1 cellular context compared by ENCODE assay signal in the genomic region with DNA sequence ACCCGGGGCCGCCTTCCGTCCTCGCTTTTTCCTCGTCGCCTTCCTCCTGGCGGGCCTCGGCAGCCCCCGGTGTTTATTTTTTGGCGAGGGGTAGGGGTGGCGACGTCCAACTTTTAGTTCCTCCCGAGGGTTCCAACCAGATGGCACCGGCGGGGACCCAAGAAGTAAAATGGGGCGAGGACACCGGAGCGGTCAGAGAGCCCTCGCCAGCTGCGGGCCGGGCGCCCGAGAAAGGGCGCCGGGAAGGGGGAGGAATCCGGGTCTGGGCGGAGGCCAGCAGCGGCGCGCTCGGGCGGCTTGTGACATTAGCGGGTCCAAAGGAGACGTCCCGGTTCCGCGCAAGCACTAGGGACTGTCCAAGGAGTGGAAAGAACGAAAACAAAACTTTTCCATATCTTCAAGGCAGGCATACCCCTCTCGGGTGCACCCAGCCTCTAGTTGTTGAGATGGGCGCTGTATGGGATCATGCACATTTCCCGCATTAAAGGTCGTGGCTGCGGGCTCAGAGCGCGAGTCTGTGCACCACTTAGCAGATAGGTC.
TF ChIP-seq lines count a peak whose summit lies in the region.

No MANE protein-coding gene starts in this region.

TF ChIP-seq in endothelial cell of umbilical vein, 7 proteins besides CTCF, POLR2A, EP300 and RAD21 (continued from another document):
- TF ChIP-seq POLR2AphosphoS5 (IDR thresholded peaks at IDR 0.05; ENCODE audit: insufficient read depth, low read depth, low read length) (no peak), JUN (IDR thresholded peaks at IDR 0.05; ENCODE audit: borderline replicate concordance, insufficient read depth, insufficient read length, low read depth) (no peak), MAX (IDR thresholded peaks at IDR 0.05; ENCODE audit: insufficient read depth, insufficient read length) (no peak), GATA2 (IDR thresholded peaks at IDR 0.05; ENCODE audit: insufficient read depth, insufficient read length, low read depth, low read length) (no peak)
